9 cellular contexts compared by ENCODE assay signal in genomic region chr12:123519151-123520001, GRCh38. TPM values are rescaled to one million over a fixed set of nuclear protein-coding genes. Genes with fewer than 3 reads are reported as not detected.
DNase-seq lines count a peak whose midpoint lies in the region; ATAC-seq, FAIRE-seq and TF ChIP-seq lines count a peak whose summit lies in the region.
"Had no signal": no experiment of that assay in that cellular context is flagged by ENCODE, and none has a peak within 500 bp of the region (broad histone marks: within the 10 kb centered on the region; RNA-seq: fewer than 3 reads in every experiment).

No MANE protein-coding gene starts in this region.

- intact Hi-C loops in right cardiac atrium (cut with DNase I): loop anchor here in 1 of 4 donors (5.0 kb wide), 1 partner anchor 42 kb away; no protein-coding TSS in a partner anchor
- intact Hi-C loops in gastrocnemius medialis (cut with DNase I; ENCODE audit: low total_unique reads): loop anchor here (2.0 kb wide), 1 partner anchor 25 kb away; no protein-coding TSS in a partner anchor

- peak overlapping the region; percentile 90 for H3K27ac ChIP-seq in right cardiac atrium (ENCODE audit: low read length)
- H3K27ac ChIP-seq in gastrocnemius medialis: peak overlapping the region; percentile 75 to 88 (median 85)

- H3K36me3 ChIP-seq in gastrocnemius medialis: peaks cover 0 to 48% of the 10 kb centered on the region in 2 donors

- TF ChIP-seq CTCF in astrocyte of the cerebellum (IDR thresholded peaks at IDR 0.05; ENCODE audit: low read depth, low read length, missing control alignments): no peak
- TF ChIP-seq CTCF in gastrocnemius medialis (IDR thresholded peaks at IDR 0.05 in 4 of 5, conservative IDR thresholded peaks at IDR 0.05 in 1 of 5): no peak

- FAIRE-seq in G401.6 (lab: Jason Lieb, UNC): peak; percentile 98
- FAIRE-seq in GM12892 (lab: Jason Lieb, UNC): no peak

- 53% methylated on average over 24 of the region's 24 CpGs for WGBS in right cardiac atrium

- no peaks in the 10 kb centered on the region for H3K9me3 ChIP-seq in right cardiac atrium (ENCODE audit: control insufficient read depth, low read length)
- H3K9me3 ChIP-seq in gastrocnemius medialis: no peaks in the 10 kb centered on the region

- DNase-seq in astrocyte of the cerebellum (ENCODE audit: low read depth) (peak; percentile 89), right cardiac atrium (peak; percentile 64 to 84 (median 80)), gastrocnemius medialis (peak; percentile 58 to 77), retina (no peak), NCI-H2196 (lab: John Stamatoyannopoulos, UW; ENCODE audit: unreplicated experiment) (no peak), NCI-H524 treated with DMSO at 0.1 percent for 48 hours (lab: John Stamatoyannopoulos, UW) (no peak), GM12892 (ENCODE audit: insufficient read length) (no peak)
- DNase-seq: activated B cell treated with CpG ODN at 0.5 μM for 24 hours had no signal

- no peak overlapping the region for H3K4me3 ChIP-seq in astrocyte of the cerebellum (ENCODE audit: low read depth, low read length)
- H3K4me3 ChIP-seq in right cardiac atrium (ENCODE audit: low read length): no peak overlapping the region
- H3K4me3 ChIP-seq in gastrocnemius medialis: peak overlapping the region in 2 of 4 donors; percentile 13 to 19

- in situ Hi-C loops in astrocyte of the cerebellum (cut with HindIII; ENCODE audit: low sequenced_read_pairs) (loop anchor here (5.0 kb wide), 1 partner anchor 37 kb away; no protein-coding TSS in a partner anchor), gastrocnemius medialis (cut with MboI; ENCODE audit: low sequenced_read_pairs in 4 of 4) (no loop called here)

- H3K4me1 ChIP-seq in right cardiac atrium (ENCODE audit: control insufficient read depth, insufficient read depth, low read length) (no peaks in the 10 kb centered on the region), gastrocnemius medialis (peaks cover 12% of the 10 kb centered on the region in 2 donors)

- ATAC-seq in right cardiac atrium: peak; percentile 69 to 81
- peak; percentile 79 to 83 for ATAC-seq in gastrocnemius medialis

- H3K27me3 ChIP-seq in right cardiac atrium (ENCODE audit: control insufficient read depth, insufficient read depth): no peaks in the 10 kb centered on the region
- no peaks in the 10 kb centered on the region for H3K27me3 ChIP-seq in gastrocnemius medialis

- TF ChIP-seq POLR2A in gastrocnemius medialis (IDR thresholded peaks at IDR 0.05) (no peak), GM12892 (IDR thresholded peaks at IDR 0.05; ENCODE audit: low read depth, low read length) (no peak)

RNA-seq across cellular contexts. Expression of gene RILPL1, which starts 14.1 kb away (rescaled TPM):
- total RNA-seq in right cardiac atrium: 100 to 1,000 TPM; 118 to 146 (median 133) TPM
- polyA plus RNA-seq in right cardiac atrium: 127 TPM
- 10 to 100 TPM; 33.4 to 65.3 (median 40.6) TPM for total RNA-seq in gastrocnemius medialis
- 1.3 TPM for polyA plus RNA-seq in GM12892 (2012; ENCODE audit: missing spikeins)

Comparison
In these comparisons a context has a peak if more than half of its experiments do, and no peak if none do; other contexts are left out.
1. DNase-seq: peak in astrocyte of the cerebellum (single experiment), right cardiac atrium (3 of 3) and gastrocnemius medialis (2 of 2); none in retina (single experiment), NCI-H2196 (single experiment), NCI-H524 treated with DMSO at 0.1 percent for 48 hours (single experiment) and GM12892 (single experiment).